ENCODE assay signal across 29 cellular contexts in the genomic region with DNA sequence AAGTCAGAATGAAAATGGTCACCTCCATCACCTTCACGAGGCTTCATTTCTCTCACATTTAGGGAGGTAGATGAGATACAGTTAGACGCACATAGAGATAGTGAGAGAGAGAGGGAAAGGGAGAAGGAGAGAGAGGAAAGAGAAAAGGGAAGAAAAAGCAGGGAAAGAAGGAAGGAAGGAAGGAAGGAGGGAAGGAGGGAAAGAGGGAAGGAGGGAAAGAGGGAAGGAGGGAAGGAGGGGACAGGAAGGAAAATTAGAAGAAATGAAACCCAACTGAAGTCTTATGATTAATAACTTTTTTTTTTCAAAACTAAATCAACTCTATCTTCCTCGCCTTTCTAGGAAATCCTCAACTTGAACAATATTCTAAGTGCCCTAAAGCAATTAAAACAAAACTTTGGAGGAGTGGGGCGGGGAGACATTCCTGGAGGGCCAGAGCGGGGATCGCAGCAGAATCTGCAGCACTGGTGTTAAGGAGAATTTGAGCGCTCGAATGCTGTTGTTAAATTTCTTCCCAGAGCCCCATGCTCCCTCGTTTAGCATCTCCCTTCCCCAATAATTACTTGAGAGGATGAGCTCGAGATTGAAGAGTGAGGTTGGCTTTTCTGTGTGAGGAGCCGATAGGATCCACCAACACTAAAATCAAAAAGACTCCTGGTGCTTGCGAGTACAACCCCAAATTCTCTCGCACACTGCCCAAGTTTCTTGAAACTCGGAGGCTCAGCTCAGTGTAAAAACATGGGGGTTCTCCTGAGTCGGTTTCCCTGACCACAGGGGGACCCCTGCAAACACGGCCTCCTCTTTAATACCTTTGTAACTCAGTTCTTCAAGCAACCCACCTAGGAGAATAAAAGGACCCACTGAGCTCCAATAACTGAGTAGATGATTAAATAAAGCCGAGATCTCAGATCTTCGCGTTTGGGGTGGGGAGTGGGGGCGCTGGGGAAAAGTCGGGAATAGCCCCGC. TPM values are rescaled to one million over a fixed set of nuclear protein-coding genes. Genes with fewer than 3 reads are reported as not detected.
DNase-seq lines count a peak whose midpoint lies in the region; ATAC-seq, FAIRE-seq and TF ChIP-seq lines count a peak whose summit lies in the region.
"Had no signal": no experiment of that assay in that cellular context is flagged by ENCODE, and none has a peak within 500 bp of the region (broad histone marks: within the 10 kb centered on the region; RNA-seq: fewer than 3 reads in every experiment).

No MANE protein-coding gene starts in this region.

- ATAC-seq in GM23338 (no peak), HG03095 (IDR thresholded peaks at IDR 0.05; ENCODE audit: unreplicated experiment) (no peak)
- ATAC-seq: activated CD8-positive, alpha-beta memory T cell treated with anti-CD3 and anti-CD28 coated beads, Interleukin-2, amount 10 ng/mL, durations not matched to agents 7 days and 5 days; gastrocnemius medialis; right cardiac atrium had no signal

- no peaks in the 10 kb centered on the region for H3K36me3 ChIP-seq in GM23338 (ENCODE audit: insufficient read depth)
- H3K36me3 ChIP-seq in astrocyte (ENCODE audit: insufficient read depth, low read length): no peaks in the 10 kb centered on the region
- no peaks in the 10 kb centered on the region for H3K36me3 ChIP-seq in skeletal muscle satellite cell (ENCODE audit: insufficient read depth, low read length)
- H3K36me3 ChIP-seq: BLaER1 treated with 17β-estradiol and CSF1 and Interleukin-3, amounts not matched to agents 10 nM and 100 nM; gastrocnemius medialis; transverse colon had no signal

- H3K27me3 ChIP-seq in GM23338 (ENCODE audit: insufficient read depth) (peaks cover 73% of the 10 kb centered on the region), astrocyte (ENCODE audit: insufficient read depth, low read length) (peaks cover 63% of the 10 kb centered on the region), skeletal muscle satellite cell (ENCODE audit: control insufficient read depth, insufficient read depth, low read length) (peaks cover 68% of the 10 kb centered on the region)

- H3K27ac ChIP-seq in GM23338 (ENCODE audit: low read depth): no peak overlapping the region
- H3K27ac ChIP-seq in astrocyte (ENCODE audit: low read depth, low read length): peak overlapping the region; percentile 7
- H3K27ac ChIP-seq: BLaER1 treated with 17β-estradiol and CSF1 and Interleukin-3, amounts not matched to agents 10 nM and 100 nM; body of pancreas; gastrocnemius medialis; hepatocyte; KMS-11; transverse colon had no signal

- peaks cover 2% of the 10 kb centered on the region; the same call in 2 of the 3 replicates for H3K9me3 Mint-ChIP-seq in GM23338
- peaks cover 14% of the 10 kb centered on the region for H3K9me3 Mint-ChIP-seq in astrocyte (ENCODE audit: unreplicated experiment)
- H3K9me3 Mint-ChIP-seq in glutamatergic neuron (ENCODE audit: unreplicated experiment): peaks cover 16% of the 10 kb centered on the region
- H3K9me3 Mint-ChIP-seq: neural crest cell had no signal

- peaks cover 50% of the 10 kb centered on the region for H3K4me1 Mint-ChIP-seq in GM23338
- H3K4me1 Mint-ChIP-seq in astrocyte (ENCODE audit: low read depth, unreplicated experiment): no peaks in the 10 kb centered on the region
- peaks cover 4% of the 10 kb centered on the region for H3K4me1 Mint-ChIP-seq in glutamatergic neuron (ENCODE audit: low read depth, unreplicated experiment)
- H3K4me1 Mint-ChIP-seq: activated CD8-positive, alpha-beta memory T cell treated with anti-CD3 and anti-CD28 coated beads, Interleukin-2, amount 10 ng/mL, durations not matched to agents 7 days and 5 days had no signal

- H2AFZ ChIP-seq in GM23338 (no peak overlapping the region), astrocyte (ENCODE audit: low read depth, low read length) (no peak overlapping the region)
- H2AFZ ChIP-seq: hepatocyte had no signal

- H3K9me2 ChIP-seq in GM23338 (ENCODE audit: insufficient read depth): no peaks in the 10 kb centered on the region

- H3K4me2 ChIP-seq in GM23338 (peak overlapping the region; percentile 78), astrocyte (ENCODE audit: low read length) (peak overlapping the region; percentile 83), skeletal muscle satellite cell (ENCODE audit: low read length) (peak overlapping the region; percentile 77)
- H3K4me2 ChIP-seq: KMS-11 had no signal

- peak overlapping the region; percentile 61 for H3K9ac ChIP-seq in astrocyte (ENCODE audit: low read length)
- no peak overlapping the region for H3K9ac ChIP-seq in skeletal muscle satellite cell (ENCODE audit: low read depth, low read length)
- H3K9ac ChIP-seq: BLaER1 treated with 17β-estradiol and CSF1 and Interleukin-3, amounts not matched to agents 10 nM and 100 nM; KMS-11 had no signal

- peaks cover 11% of the 10 kb centered on the region for H3F3A ChIP-seq in GM23338 (replicated peaks; ENCODE audit: low read depth)

- peak; percentile 47 for DNase-seq in GM23338 (ENCODE audit: low spot score)
- DNase-seq in astrocyte (ENCODE audit: low read depth): no peak
- DNase-seq in glutamatergic neuron: no peak
- no peak for DNase-seq in activated CD8-positive, alpha-beta memory T cell treated with anti-CD3 and anti-CD28 coated beads for 24 hours
- DNase-seq in stimulated activated CD4-positive, alpha-beta T cell treated with anti-CD3 and anti-CD28 coated beads, Interleukin-2, amount 100 ng/mL, for 48 hours: no peak
- DNase-seq in AML-193 (lab: John Stamatoyannopoulos, UW): no peak
- DNase-seq: activated CD4-positive, CD25-positive, alpha-beta regulatory T cell; activated CD8-positive, alpha-beta memory T cell treated with anti-CD3 and anti-CD28 coated beads, Interleukin-2, amount 10 ng/mL, durations not matched to agents 7 days and 5 days; activated T-cell treated with anti-CD3 and anti-CD28 coated beads, Interleukin-2, amount 50 U/mL, for 48 hours; cerebellar nuclear complex; gastrocnemius medialis; GDM1; MM.1S; NCI-H2029 treated with DMSO at 0.1 percent for 48 hours; right cardiac atrium; stimulated activated CD4-positive, alpha-beta T cell treated with anti-CD3 and anti-CD28 coated beads, Interleukin-12 subunit alpha, Interleukin-12 subunit beta, amount 100 ng/mL, for 4 hours; stimulated activated CD4-positive, alpha-beta T cell treated with anti-CD3 and anti-CD28 coated beads, Interleukin-4, amount 100 ng/mL, for 24 hours; T-helper 1 cell; transverse colon had no signal

- H3K4me3 Mint-ChIP-seq in GM23338 (peak overlapping the region; percentile 63), astrocyte (ENCODE audit: unreplicated experiment) (no peak overlapping the region), glutamatergic neuron (ENCODE audit: unreplicated experiment) (peak overlapping the region; percentile 16)
- H3K4me3 Mint-ChIP-seq: activated CD8-positive, alpha-beta memory T cell treated with anti-CD3 and anti-CD28 coated beads, Interleukin-2, amount 10 ng/mL, durations not matched to agents 7 days and 5 days; neural crest cell had no signal

- H3K9me3 ChIP-seq in astrocyte (ENCODE audit: insufficient read depth, low read depth, low read length): no peaks in the 10 kb centered on the region
- H3K9me3 ChIP-seq in skeletal muscle satellite cell (replicated peaks; ENCODE audit: low read length): no peaks in the 10 kb centered on the region
- H3K9me3 ChIP-seq: body of pancreas, gastrocnemius medialis, transverse colon had no signal

- H3K4me3 ChIP-seq in GM23338: peak overlapping the region; percentile 61
- no peak overlapping the region for H3K4me3 ChIP-seq in astrocyte (ENCODE audit: insufficient read depth, low read depth, low read length)
- H3K4me3 ChIP-seq in skeletal muscle satellite cell (ENCODE audit: low read length): no peak overlapping the region
- H3K4me3 ChIP-seq: BLaER1 treated with 17β-estradiol and CSF1 and Interleukin-3, amounts not matched to agents 10 nM and 100 nM; body of pancreas; gastrocnemius medialis; hepatocyte; transverse colon had no signal

- H4K20me1 ChIP-seq in GM23338 (replicated peaks; ENCODE audit: insufficient read depth) (peaks cover 35% of the 10 kb centered on the region), astrocyte (ENCODE audit: insufficient read depth, low read length) (no peaks in the 10 kb centered on the region)

- H3K4me1 ChIP-seq in GM23338 (ENCODE audit: insufficient read depth) (peaks cover 60% of the 10 kb centered on the region), astrocyte (ENCODE audit: insufficient read depth, low read length) (peaks cover 7% of the 10 kb centered on the region), skeletal muscle satellite cell (ENCODE audit: control insufficient read depth, insufficient read depth, low read length) (peaks cover 11% of the 10 kb centered on the region)
- H3K4me1 ChIP-seq: gastrocnemius medialis had no signal

- H3K36me3 Mint-ChIP-seq in GM23338 (ENCODE audit: low read depth): no peaks in the 10 kb centered on the region
- no peaks in the 10 kb centered on the region for H3K36me3 Mint-ChIP-seq in astrocyte (ENCODE audit: low read depth, unreplicated experiment)
- H3K36me3 Mint-ChIP-seq in glutamatergic neuron (ENCODE audit: unreplicated experiment): no peaks in the 10 kb centered on the region

- H3K27me3 Mint-ChIP-seq in GM23338 (ENCODE audit: insufficient read depth, low read depth, poor library complexity): peaks cover 72% of the 10 kb centered on the region
- peaks cover 71% of the 10 kb centered on the region for H3K27me3 Mint-ChIP-seq in astrocyte (ENCODE audit: low read depth, unreplicated experiment)
- peaks cover 47% of the 10 kb centered on the region for H3K27me3 Mint-ChIP-seq in glutamatergic neuron (ENCODE audit: unreplicated experiment)

- H3K27ac Mint-ChIP-seq in GM23338: no peak overlapping the region
- H3K27ac Mint-ChIP-seq in astrocyte (ENCODE audit: unreplicated experiment): peak overlapping the region; percentile 18
- no peak overlapping the region for H3K27ac Mint-ChIP-seq in glutamatergic neuron (ENCODE audit: unreplicated experiment)
- H3K27ac Mint-ChIP-seq: activated CD8-positive, alpha-beta memory T cell treated with anti-CD3 and anti-CD28 coated beads, Interleukin-2, amount 10 ng/mL, durations not matched to agents 7 days and 5 days had no signal

- H3K79me2 ChIP-seq in GM23338 (replicated peaks; ENCODE audit: insufficient read depth) (no peaks in the 10 kb centered on the region), astrocyte (ENCODE audit: insufficient read depth, low read length) (peaks cover 50% of the 10 kb centered on the region)
- H3K79me2 ChIP-seq: hepatocyte had no signal

- no peak for FAIRE-seq in astrocyte (lab: Jason Lieb, UNC)

- TF ChIP-seq CTCF in GM23338 (conservative IDR thresholded peaks at IDR 0.05; ENCODE audit: low read depth in 2 of 2) (no peak), astrocyte (IDR thresholded peaks at IDR 0.05; ENCODE audit: insufficient read depth, low read depth, low read length) (no peak), glutamatergic neuron (IDR thresholded peaks at IDR 0.05; ENCODE audit: partially characterized antibody, unreplicated experiment) (no peak)

RNA-seq across cellular contexts. Expression of a gene that starts 10.4 kb away (rescaled TPM):
- total RNA-seq in GM23338 (2014; rRNA removed; shearing (Covaris generic)): 0.10 and 0.12 TPM in 2 replicates
- 0.05 and 0.07 TPM in 2 replicates for polyA plus RNA-seq in GM23338 (2016; fragmentation: Nextera tagmentation; extraction: Ambion mirVana)
- 0.07 and 0.18 TPM in 2 replicates for total RNA-seq in astrocyte
- not detected for total RNA-seq in glutamatergic neuron (ENCODE audit: unreplicated experiment)
- total RNA-seq in skeletal muscle satellite cell (2012; rRNA removed): under 0.01 and 0.22 TPM in 2 replicates
- total RNA-seq: activated CD8-positive, alpha-beta memory T cell treated with anti-CD3 and anti-CD28 coated beads, Interleukin-2, amount 10 ng/mL, durations not matched to agents 7 days and 5 days; body of pancreas; fibroblast of lung; gastrocnemius medialis; hepatocyte; left lobe of liver; neural crest cell; right cardiac atrium; transverse colon had no signal
- polyA plus RNA-seq: AG04450, fibroblast of lung, hepatocyte had no signal
